Comparison of ENCODE assay signal across 8 cellular contexts in the genomic region with DNA sequence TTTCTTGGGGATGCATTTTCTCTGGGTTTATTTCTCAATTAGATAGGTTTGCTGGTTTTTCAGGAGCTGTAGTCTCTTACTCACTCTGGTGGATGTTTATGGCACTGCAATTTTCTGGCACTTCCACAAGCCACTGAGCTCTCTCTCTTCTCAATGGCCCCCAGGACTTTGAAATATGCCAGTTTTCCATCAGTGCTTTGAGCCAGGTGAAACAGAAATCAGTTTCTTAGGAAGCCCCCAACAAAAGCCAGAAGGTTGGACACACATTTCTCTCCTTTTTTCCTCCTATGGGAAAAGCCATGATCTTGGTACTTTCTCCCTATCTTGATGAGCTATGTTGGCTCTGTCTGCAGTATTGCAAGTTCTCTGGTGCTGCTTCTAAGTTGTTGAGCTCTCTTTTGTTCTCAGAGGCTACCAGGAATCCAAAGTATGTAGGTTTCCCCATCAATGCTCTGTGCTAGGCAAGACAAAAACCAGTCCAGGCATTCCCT.
DNase-seq lines count a peak whose midpoint lies in the region; ATAC-seq and TF ChIP-seq lines count a peak whose summit lies in the region.

No MANE protein-coding gene starts in this region.

- ATAC-seq in HG03354 (IDR thresholded peaks at IDR 0.05; ENCODE audit: poor library complexity, severe bottlenecking, unreplicated experiment): peak; percentile 74
- no peak for ATAC-seq in GM19463 (IDR thresholded peaks at IDR 0.05; ENCODE audit: unreplicated experiment)

- H3K9me3 Mint-ChIP-seq in activated CD4-positive, alpha-beta memory T cell treated with anti-CD3 and anti-CD28 coated beads for 36 hours: peaks cover 33% of the 10 kb centered on the region
- peaks cover 14% of the 10 kb centered on the region for H3K9me3 Mint-ChIP-seq in activated CD4-positive, alpha-beta memory T cell treated with anti-CD3 and anti-CD28 coated beads, Interleukin-2, amount 10 ng/mL, durations not matched to agents 7 days and 5 days

- peaks cover 12% of the 10 kb centered on the region for H3K27me3 Mint-ChIP-seq in activated CD4-positive, alpha-beta memory T cell treated with anti-CD3 and anti-CD28 coated beads for 36 hours
- H3K27me3 Mint-ChIP-seq in activated CD4-positive, alpha-beta memory T cell treated with anti-CD3 and anti-CD28 coated beads, Interleukin-2, amount 10 ng/mL, durations not matched to agents 7 days and 5 days: peaks cover 30% of the 10 kb centered on the region

- DNase-seq in activated CD4-positive, alpha-beta memory T cell treated with anti-CD3 and anti-CD28 coated beads for 36 hours: peak; percentile 18
- no peak for DNase-seq in activated CD4-positive, alpha-beta memory T cell treated with anti-CD3 and anti-CD28 coated beads, Interleukin-2, amount 10 ng/mL, durations not matched to agents 7 days and 5 days
- DNase-seq in RPMI7951 (ENCODE audit: low read depth) (peak; percentile 54), epithelial cell of esophagus (ENCODE audit: low read depth) (peak; percentile 58), retina (peak; percentile 15), activated gamma-delta T cell (lab: John Stamatoyannopoulos, UW) (no peak)

- H3K4me3 Mint-ChIP-seq in activated CD4-positive, alpha-beta memory T cell treated with anti-CD3 and anti-CD28 coated beads for 36 hours: no peak overlapping the region
- no peak overlapping the region for H3K4me3 Mint-ChIP-seq in activated CD4-positive, alpha-beta memory T cell treated with anti-CD3 and anti-CD28 coated beads, Interleukin-2, amount 10 ng/mL, durations not matched to agents 7 days and 5 days

- intact Hi-C loops in activated CD4-positive, alpha-beta memory T cell treated with anti-CD3 and anti-CD28 coated beads for 36 hours (cut with micrococcal nuclease): loop anchor here (1.0 to 10.0 kb wide), 2 partner anchors 76 to 173 kb away; no protein-coding TSS in a partner anchor

- POLR2A ChIA-PET in activated CD4-positive, alpha-beta memory T cell treated with anti-CD3 and anti-CD28 coated beads for 36 hours (lab: Charles Lee): interaction anchor here (0.7 to 1.1 kb wide), 3 partner anchors 23 to 87 kb away, joined by 3 to 4 read pairs (median 3); no protein-coding TSS in a partner anchor
- POLR2A ChIA-PET in activated CD4-positive, alpha-beta memory T cell treated with anti-CD3 and anti-CD28 coated beads, Interleukin-2, amount 10 ng/mL, durations not matched to agents 7 days and 5 days (lab: Charles Lee): interaction anchor here (1.1 to 1.5 kb wide), 2 partner anchors 23 to 24 kb away, joined by 3 read pairs; no protein-coding TSS in a partner anchor

- CTCF ChIA-PET in activated CD4-positive, alpha-beta memory T cell treated with anti-CD3 and anti-CD28 coated beads for 36 hours (lab: Charles Lee): interaction anchor here (0.6 to 4.2 kb wide), 49 partner anchors 8 to 1178 kb away, joined by 3 to 229 read pairs (median 5); no protein-coding TSS in a partner anchor
- CTCF ChIA-PET in activated CD4-positive, alpha-beta memory T cell treated with anti-CD3 and anti-CD28 coated beads, Interleukin-2, amount 10 ng/mL, durations not matched to agents 7 days and 5 days (lab: Charles Lee): interaction anchor here (0.6 to 4.0 kb wide), 18 partner anchors 9 to 138 kb away, joined by 3 to 40 read pairs (median 5); no protein-coding TSS in a partner anchor

- peak; percentile 78 for TF ChIP-seq CTCF in epithelial cell of esophagus (IDR thresholded peaks at IDR 0.05; ENCODE audit: insufficient read depth, low read depth, low read length, missing control alignments)

- H3K4me3 ChIP-seq in epithelial cell of esophagus (ENCODE audit: low read length): no peak overlapping the region

- no peak overlapping the region for H3K27ac Mint-ChIP-seq in activated CD4-positive, alpha-beta memory T cell treated with anti-CD3 and anti-CD28 coated beads for 36 hours
- no peak overlapping the region for H3K27ac Mint-ChIP-seq in activated CD4-positive, alpha-beta memory T cell treated with anti-CD3 and anti-CD28 coated beads, Interleukin-2, amount 10 ng/mL, durations not matched to agents 7 days and 5 days

- no peaks in the 10 kb centered on the region for H3K4me1 Mint-ChIP-seq in activated CD4-positive, alpha-beta memory T cell treated with anti-CD3 and anti-CD28 coated beads for 36 hours (ENCODE audit: low read depth)
- H3K4me1 Mint-ChIP-seq in activated CD4-positive, alpha-beta memory T cell treated with anti-CD3 and anti-CD28 coated beads, Interleukin-2, amount 10 ng/mL, durations not matched to agents 7 days and 5 days: no peaks in the 10 kb centered on the region

- peaks cover 5% of the 10 kb centered on the region for H3K36me3 Mint-ChIP-seq in activated CD4-positive, alpha-beta memory T cell treated with anti-CD3 and anti-CD28 coated beads for 36 hours
- H3K36me3 Mint-ChIP-seq in activated CD4-positive, alpha-beta memory T cell treated with anti-CD3 and anti-CD28 coated beads, Interleukin-2, amount 10 ng/mL, durations not matched to agents 7 days and 5 days (ENCODE audit: low read depth): no peaks in the 10 kb centered on the region

Comparison
In these comparisons a context has a peak if more than half of its experiments do, and no peak if none do; other contexts are left out.
1. DNase-seq: peak in activated CD4-positive, alpha-beta memory T cell treated with anti-CD3 and anti-CD28 coated beads for 36 hours (single experiment), RPMI7951 (single experiment), epithelial cell of esophagus (single experiment) and retina (single experiment); none in activated CD4-positive, alpha-beta memory T cell treated with anti-CD3 and anti-CD28 coated beads, Interleukin-2, amount 10 ng/mL, durations not matched to agents 7 days and 5 days (single experiment) and activated gamma-delta T cell (single experiment).